In genomic region chr6:17601389-17601703, GRCh38 we compare ENCODE assay signal across 8 cellular contexts. TPM values are rescaled to one million over a fixed set of nuclear protein-coding genes. Genes with fewer than 3 reads are reported as not detected.
A peak's percentile ranks its signal among the peaks of the same experiment; 100 is the strongest.
DNase-seq lines count a peak whose midpoint lies in the region; TF ChIP-seq lines count a peak whose summit lies in the region.

No MANE protein-coding gene starts in this region.

- H3K36me3 ChIP-seq in ACC112 (ENCODE audit: insufficient read depth, low read length) (no peaks in the 10 kb centered on the region), HUES64 (ENCODE audit: insufficient read depth, low read length) (peaks cover 10% of the 10 kb centered on the region; the same call in 1 of the 2 replicates), mammary epithelial cell (ENCODE audit: insufficient read depth, low read length) (no peaks in the 10 kb centered on the region), mucosa of rectum (ENCODE audit: control insufficient read depth in 2 of 2, insufficient read depth in 2 of 2, low read length in 2 of 2) (peaks cover 12 to 17% of the 10 kb centered on the region in 2 donors)

- peak overlapping the region; percentile 98 for H3K4me2 ChIP-seq in mammary epithelial cell (ENCODE audit: insufficient read depth, low read depth, low read length)

- H3K4me1 ChIP-seq in ACC112 (ENCODE audit: control insufficient read depth, insufficient read depth, low read length, unreplicated experiment): no peaks in the 10 kb centered on the region
- peaks cover 8% of the 10 kb centered on the region; the same call in 1 of the 2 replicates for H3K4me1 ChIP-seq in HUES64 (ENCODE audit: insufficient read depth, low read length)
- H3K4me1 ChIP-seq in mammary epithelial cell (ENCODE audit: insufficient read depth, low read length): peaks cover 3% of the 10 kb centered on the region
- peaks cover 14 to 18% of the 10 kb centered on the region in 2 donors for H3K4me1 ChIP-seq in mucosa of rectum (ENCODE audit: control insufficient read depth in 2 of 2, insufficient read depth in 2 of 2, low read length in 2 of 2)

- whole genome bisulfite sequencing in HUES64: 42% methylated on average over 5 of the region's 5 CpGs
- WGBS in mammary epithelial cell (ENCODE audit: low coverage, missing lambda C conversion rate): 0% methylated on average over 5 of the region's 5 CpGs

- H3K4me3 ChIP-seq in ACC112 (ENCODE audit: low read depth, low read length): peak overlapping the region; percentile 89
- H3K4me3 ChIP-seq in HUES64 (ENCODE audit: low read length): peak overlapping the region; percentile 94
- H3K4me3 ChIP-seq in mammary epithelial cell (replicated peaks in 1 of 3; ENCODE audit: insufficient read depth in 1 of 3, low read depth in 2 of 3, low read length in 3 of 3): peak overlapping the region; percentile 85 to 95 (median 85)
- peak overlapping the region; percentile 94 to 96 for H3K4me3 ChIP-seq in mucosa of rectum (ENCODE audit: low read length in 2 of 2)

- in situ Hi-C loops in mammary epithelial cell (cut with MboI; ENCODE audit: low sequenced_read_pairs in 2 of 2): no loop called here

- no peaks in the 10 kb centered on the region for H3K9me3 ChIP-seq in HUES64 (ENCODE audit: insufficient read depth, low read depth, low read length)
- no peaks in the 10 kb centered on the region for H3K9me3 ChIP-seq in mammary epithelial cell (replicated peaks; ENCODE audit: insufficient read depth, low read length)
- H3K9me3 ChIP-seq in mucosa of rectum (ENCODE audit: control insufficient read depth in 2 of 2, low read length in 2 of 2): no peaks in the 10 kb centered on the region

- H4K20me1 ChIP-seq in mammary epithelial cell (ENCODE audit: insufficient read depth, low read length): no peaks in the 10 kb centered on the region

- DNase-seq in mammary epithelial cell (no peak), NCI-H2171 (lab: John Stamatoyannopoulos, UW) (no peak), A172 (ENCODE audit: low spot score) (no peak), NCI-H526 (lab: John Stamatoyannopoulos, UW) (no peak), NCI-H2171 treated with DMSO at 0.1 percent for 48 hours (lab: John Stamatoyannopoulos, UW) (no peak)

- intact Hi-C loops in mammary epithelial cell (cut with micrococcal nuclease): no loop called here

- H2AFZ ChIP-seq in ACC112 (ENCODE audit: low read length, unreplicated experiment) (peak overlapping the region; percentile 70), mammary epithelial cell (ENCODE audit: low read depth, low read length) (peak overlapping the region; percentile 100)

- dilution Hi-C loops in mammary epithelial cell (cut with HindIII; ENCODE audit: low sequenced_read_pairs): no loop called here

- no peak for TF ChIP-seq CTCF in mammary epithelial cell (conservative IDR thresholded peaks at IDR 0.05 in 1 of 2, IDR thresholded peaks at IDR 0.05 in 1 of 2; ENCODE audit: extremely low read depth in 1 of 2, insufficient read depth in 1 of 2, low read depth in 1 of 2, low read length in 2 of 2)

- H3K9ac ChIP-seq in HUES64 (ENCODE audit: low read depth, low read length): peak overlapping the region; percentile 76
- peak overlapping the region; percentile 73 for H3K9ac ChIP-seq in mammary epithelial cell (ENCODE audit: insufficient read depth, low read length)
- peak overlapping the region; percentile 90 to 97 for H3K9ac ChIP-seq in mucosa of rectum (ENCODE audit: low read depth in 1 of 2, low read length in 2 of 2)

- no peak overlapping the region for H3K27ac ChIP-seq in ACC112 (ENCODE audit: low read depth, low read length)
- no peak overlapping the region for H3K27ac ChIP-seq in HUES64 (ENCODE audit: low read depth, low read length)
- H3K27ac ChIP-seq in mammary epithelial cell (ENCODE audit: insufficient read depth, low read depth, low read length): peak overlapping the region; percentile 55
- peak overlapping the region; percentile 93 to 94 for H3K27ac ChIP-seq in mucosa of rectum (ENCODE audit: low read depth in 2 of 2, low read length in 2 of 2)

- CTCF ChIA-PET in mammary epithelial cell (lab: Charles Lee; ENCODE audit: low non-redundant PET): no interaction called here

- H3K27me3 ChIP-seq in ACC112 (ENCODE audit: insufficient read depth, low read length) (no peaks in the 10 kb centered on the region), HUES64 (ENCODE audit: insufficient read depth, low read length) (no peaks in the 10 kb centered on the region), mammary epithelial cell (ENCODE audit: insufficient read depth, low read length) (no peaks in the 10 kb centered on the region), mucosa of rectum (ENCODE audit: control insufficient read depth in 2 of 2, insufficient read depth in 2 of 2, low read length in 2 of 2) (no peaks in the 10 kb centered on the region)

- H3K79me2 ChIP-seq in ACC112 (ENCODE audit: control insufficient read depth, insufficient read depth, low read length, unreplicated experiment) (peaks cover 5% of the 10 kb centered on the region), mammary epithelial cell (ENCODE audit: insufficient read depth, low read length) (peaks cover 6% of the 10 kb centered on the region)

- BruUV-seq in mammary epithelial cell (replicated peaks; lab: Mats Ljungman, UMichigan): TSS peak; percentile 27

RNA-seq across cellular contexts. Expression of gene FAM8A1, which starts 1.2 kb away (rescaled TPM):
- polyA plus RNA-seq in HUES64 (2013, experiment 1 of 2): 6.5 TPM
- polyA plus RNA-seq in HUES64 (2013, experiment 2 of 2): 8.5 TPM
- 10 to 100 TPM in 1 of 2 donors, 1 to 10 TPM in 1; 8.9 to 16.2 TPM for total RNA-seq in mammary epithelial cell
- 4.0 TPM for polyA plus RNA-seq in mammary epithelial cell
- polyA minus RNA-seq in mammary epithelial cell: 4.3 TPM
- total RNA-seq in A172 (2014; rRNA removed; shearing (Covaris generic)): 14.5 and 19.8 TPM in 2 replicates

Comparison
In these comparisons a context has a peak if more than half of its experiments do, and no peak if none do; other contexts are left out.
1. H3K27ac ChIP-seq: peak in mammary epithelial cell (single experiment) and mucosa of rectum (2 of 2); none in ACC112 (single experiment) and HUES64 (single experiment).
2. Peak in every context shown above with its lines, with median percentiles within 50 percentile points of each other: H3K4me3 ChIP-seq and H3K9ac ChIP-seq.